12 cellular contexts compared by ENCODE assay signal in the genomic region with DNA sequence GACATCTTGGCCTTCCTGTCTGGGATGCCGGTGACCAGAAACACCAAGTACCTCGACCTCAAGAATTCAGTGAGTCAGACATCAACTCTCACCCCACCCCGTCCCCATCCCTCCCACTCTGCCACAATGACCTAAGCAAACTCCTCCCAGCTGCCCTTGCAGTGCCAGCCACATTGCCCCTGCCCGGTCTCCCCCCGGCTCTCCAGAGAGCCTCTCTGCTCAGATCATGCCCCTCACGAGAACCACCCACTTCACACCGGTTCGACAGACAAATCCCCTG. TPM values are rescaled to one million over a fixed set of nuclear protein-coding genes. Genes with fewer than 3 reads are reported as not detected.
DNase-seq lines count a peak whose midpoint lies in the region; ATAC-seq, FAIRE-seq and TF ChIP-seq lines count a peak whose summit lies in the region.
"Had no signal": no experiment of that assay in that cellular context is flagged by ENCODE, and none has a peak within 500 bp of the region (broad histone marks: within the 10 kb centered on the region; RNA-seq: fewer than 3 reads in every experiment).

No MANE protein-coding gene starts in this region.

- no peaks in the 10 kb centered on the region for H3K4me1 ChIP-seq in colonic mucosa
- H3K4me1 ChIP-seq: neural progenitor cell had no signal

- TF ChIP-seq CTCF in AG04450 (IDR thresholded peaks at IDR 0.05; ENCODE audit: low read depth, low read length) (no peak), colonic mucosa (IDR thresholded peaks at IDR 0.05) (no peak)

- ATAC-seq in GM21447 (IDR thresholded peaks at IDR 0.05; ENCODE audit: unreplicated experiment) = no peak
- no peak for ATAC-seq in GM18870 (IDR thresholded peaks at IDR 0.05; ENCODE audit: unreplicated experiment)

- CTCF ChIA-PET in AG04450 (lab: Charles Lee) = interaction anchor here (1.1 kb wide), 1 partner anchor 100 kb away, joined by 3 read pairs; no protein-coding TSS in a partner anchor

- POLR2A ChIA-PET in AG04450 (lab: Yijun Ruan, JAX) = interaction anchor here (0.5 kb wide), 1 partner anchor 109 kb away, joined by 3 read pairs; no protein-coding TSS in a partner anchor

- no peaks in the 10 kb centered on the region for H3K36me3 ChIP-seq in colonic mucosa
- H3K36me3 ChIP-seq: neural progenitor cell had no signal

- H3K27me3 ChIP-seq in AG04450 (ENCODE audit: control insufficient read depth, insufficient read depth, low read length) (no peaks in the 10 kb centered on the region), colonic mucosa (no peaks in the 10 kb centered on the region)
- H3K27me3 ChIP-seq: neural progenitor cell had no signal

- H3K27ac ChIP-seq in AG04450 (ENCODE audit: low read depth, low read length) (no peak overlapping the region), colonic mucosa (no peak overlapping the region)
- H3K27ac ChIP-seq: neural progenitor cell, suprapubic skin had no signal

- no peak overlapping the region for H3K4me3 ChIP-seq in AG04450 (ENCODE audit: low read depth, low read length)
- no peak overlapping the region for H3K4me3 ChIP-seq in colonic mucosa
- H3K4me3 ChIP-seq: neural progenitor cell, suprapubic skin had no signal

- intact Hi-C loops in colonic mucosa (cut with DNase I) = no loop called here

- H3K9ac ChIP-seq in colonic mucosa (ENCODE audit: low read depth in 2 of 2, low read length in 2 of 2) = no peak overlapping the region
- H3K9ac ChIP-seq: neural progenitor cell had no signal

- DNase-seq in AG04450 (ENCODE audit: low read depth, low spot score) (peak; percentile 4), GM18507 (ENCODE audit: extremely low spot score, insufficient read length, low read depth) (no peak), SW480 (ENCODE audit: low spot score) (peak; percentile 92), hepatic stellate cell (ENCODE audit: low spot score) (peak; percentile 87), NCI-H2107 (lab: John Stamatoyannopoulos, UW) (no peak), colonic mucosa (no peak)
- DNase-seq: NCI-H526 treated with DMSO at 0.1 percent for 48 hours, T-helper 1 cell had no signal

- FAIRE-seq in GM18507 (lab: Jason Lieb, UNC) = peak; percentile 33

- H3K9me3 ChIP-seq in AG04450 (ENCODE audit: control insufficient read depth, insufficient read depth, low read length) (no peaks in the 10 kb centered on the region; the same call in 1 of the 2 replicates), colonic mucosa (no peaks in the 10 kb centered on the region)
- H3K9me3 ChIP-seq: suprapubic skin had no signal

RNA-seq across cellular contexts. Expression of a gene that starts 23.6 kb away (rescaled TPM):
- 2.7 and 4.2 TPM in 2 replicates for polyA plus RNA-seq in AG04450 (2011; rRNA removed)
- polyA minus RNA-seq in AG04450 (2011; rRNA and poly(A)+ RNA removed) = 4.1 and 5.0 TPM in 2 replicates
- 10 to 100 TPM in 1 of 2 donors, 1 to 10 TPM in 1; 8.8 to 14.9 TPM for total RNA-seq in colonic mucosa

RNA-seq across cellular contexts. Expression of a gene that starts 48.7 kb away (rescaled TPM):
- polyA plus RNA-seq in AG04450 (2011; rRNA removed) = 1.1 and 1.7 TPM in 2 replicates
- polyA minus RNA-seq in AG04450 (2011; rRNA and poly(A)+ RNA removed) = 1.9 and 3.2 TPM in 2 replicates
- 10 to 100 TPM in 1 of 2 donors, 1 to 10 TPM in 1; 7.5 to 12.2 TPM for total RNA-seq in colonic mucosa

Comparison
In these comparisons a context has a peak if more than half of its experiments do, and no peak if none do; other contexts are left out.
1. DNase-seq: peak in AG04450 (single experiment), SW480 (single experiment) and hepatic stellate cell (single experiment); none in GM18507 (single experiment), NCI-H2107 (single experiment) and colonic mucosa (single experiment).